Comparison of ENCODE assay signal across 1 cellular context in the genomic region with DNA sequence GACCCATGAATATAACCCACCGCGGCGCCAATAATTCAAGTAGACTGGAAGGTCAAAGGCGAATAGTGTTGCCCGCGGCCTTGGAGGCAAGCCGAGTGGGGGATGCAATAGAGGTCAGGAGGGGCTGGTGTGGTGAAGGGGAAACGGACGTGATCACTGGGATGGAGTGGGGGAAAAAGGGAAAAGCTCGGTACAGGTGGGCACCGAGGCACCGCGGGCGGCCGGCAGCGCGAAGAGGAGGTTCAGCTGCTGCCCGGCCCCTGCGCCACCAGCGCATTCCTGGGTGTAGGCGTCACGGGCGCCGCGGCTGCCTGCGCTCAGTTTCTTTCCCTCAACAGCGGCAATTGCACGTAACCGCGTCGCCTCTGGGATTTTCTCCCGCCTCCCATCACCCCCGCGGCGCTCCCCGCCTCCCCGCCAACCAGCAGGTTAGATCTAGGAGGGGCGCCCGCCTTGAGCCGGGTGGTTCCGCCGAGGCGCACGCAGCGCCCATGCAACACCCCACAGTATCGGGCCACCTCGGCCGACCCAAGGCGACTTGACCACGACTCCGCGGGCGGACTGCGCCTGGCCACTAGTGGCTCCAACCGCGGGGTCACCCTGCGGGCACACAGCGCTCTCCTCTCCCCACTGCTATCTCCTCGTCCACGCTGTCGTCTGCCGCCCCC.
TF ChIP-seq lines count a peak whose summit lies in the region.

No MANE protein-coding gene starts in this region.

TF ChIP-seq in SK-N-SH, 30 proteins besides CTCF, POLR2A, EP300 and RAD21 (continued from another document):
- TF ChIP-seq, protein P1, sequence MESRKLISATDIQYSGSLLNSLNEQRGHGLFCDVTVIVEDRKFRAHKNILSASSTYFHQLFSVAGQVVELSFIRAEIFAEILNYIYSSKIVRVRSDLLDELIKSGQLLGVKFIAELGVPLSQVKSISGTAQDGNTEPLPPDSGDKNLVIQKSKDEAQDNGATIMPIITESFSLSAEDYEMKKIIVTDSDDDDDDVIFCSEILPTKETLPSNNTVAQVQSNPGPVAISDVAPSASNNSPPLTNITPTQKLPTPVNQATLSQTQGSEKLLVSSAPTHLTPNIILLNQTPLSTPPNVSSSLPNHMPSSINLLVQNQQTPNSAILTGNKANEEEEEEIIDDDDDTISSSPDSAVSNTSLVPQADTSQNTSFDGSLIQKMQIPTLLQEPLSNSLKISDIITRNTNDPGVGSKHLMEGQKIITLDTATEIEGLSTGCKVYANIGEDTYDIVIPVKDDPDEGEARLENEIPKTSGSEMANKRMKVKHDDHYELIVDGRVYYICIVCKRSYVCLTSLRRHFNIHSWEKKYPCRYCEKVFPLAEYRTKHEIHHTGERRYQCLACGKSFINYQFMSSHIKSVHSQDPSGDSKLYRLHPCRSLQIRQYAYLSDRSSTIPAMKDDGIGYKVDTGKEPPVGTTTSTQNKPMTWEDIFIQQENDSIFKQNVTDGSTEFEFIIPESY (IDR thresholded peaks at IDR 0.05; ENCODE audit: borderline replicate concordance, low read depth): no peak; the same call in 1 of the 2 replicates
- TF ChIP-seq, protein P2, sequence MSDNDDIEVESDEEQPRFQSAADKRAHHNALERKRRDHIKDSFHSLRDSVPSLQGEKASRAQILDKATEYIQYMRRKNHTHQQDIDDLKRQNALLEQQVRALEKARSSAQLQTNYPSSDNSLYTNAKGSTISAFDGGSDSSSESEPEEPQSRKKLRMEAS (IDR thresholded peaks at IDR 0.05; ENCODE audit: low read depth): no peak; the same call in none of the 2 replicates
- TF ChIP-seq RCOR1 (IDR thresholded peaks at IDR 0.05; ENCODE audit: low read length): no peak
- no peak for TF ChIP-seq FOXJ3 (CRISPR knock-in tag; IDR thresholded peaks at IDR 0.05)
- TF ChIP-seq, protein P3, sequence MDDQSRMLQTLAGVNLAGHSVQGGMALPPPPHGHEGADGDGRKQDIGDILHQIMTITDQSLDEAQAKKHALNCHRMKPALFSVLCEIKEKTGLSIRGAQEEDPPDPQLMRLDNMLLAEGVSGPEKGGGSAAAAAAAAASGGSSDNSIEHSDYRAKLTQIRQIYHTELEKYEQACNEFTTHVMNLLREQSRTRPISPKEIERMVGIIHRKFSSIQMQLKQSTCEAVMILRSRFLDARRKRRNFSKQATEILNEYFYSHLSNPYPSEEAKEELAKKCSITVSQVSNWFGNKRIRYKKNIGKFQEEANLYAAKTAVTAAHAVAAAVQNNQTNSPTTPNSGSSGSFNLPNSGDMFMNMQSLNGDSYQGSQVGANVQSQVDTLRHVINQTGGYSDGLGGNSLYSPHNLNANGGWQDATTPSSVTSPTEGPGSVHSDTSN (IDR thresholded peaks at IDR 0.05): peak; percentile 30
- TF ChIP-seq GABPA (IDR thresholded peaks at IDR 0.05; ENCODE audit: low read depth): no peak
- no peak; the same call in 1 of the 2 replicates for TF ChIP-seq RXRA (IDR thresholded peaks at IDR 0.05; ENCODE audit: borderline replicate concordance, low read depth)
- peak; percentile 19 for TF ChIP-seq POLR2AphosphoS5 (IDR thresholded peaks at IDR 0.05; ENCODE audit: low read depth, low read length)
- TF ChIP-seq TEAD4 (IDR thresholded peaks at IDR 0.05; ENCODE audit: borderline replicate concordance, insufficient read depth): no peak
- no peak for TF ChIP-seq GATA2 (CRISPR knock-in tag; IDR thresholded peaks at IDR 0.05)
- peak; percentile 68 for TF ChIP-seq TAF1 (IDR thresholded peaks at IDR 0.05; ENCODE audit: borderline replicate concordance, low read depth, low read length)
- TF ChIP-seq NFIC (IDR thresholded peaks at IDR 0.05; ENCODE audit: borderline replicate concordance): 0 out of 2 replicates have a peak, but pooled peaks have one; percentile 2
- TF ChIP-seq YY1 (IDR thresholded peaks at IDR 0.05; ENCODE audit: low read depth): no peak
- no peak for TF ChIP-seq JUND (IDR thresholded peaks at IDR 0.05)
- TF ChIP-seq, protein P4, sequence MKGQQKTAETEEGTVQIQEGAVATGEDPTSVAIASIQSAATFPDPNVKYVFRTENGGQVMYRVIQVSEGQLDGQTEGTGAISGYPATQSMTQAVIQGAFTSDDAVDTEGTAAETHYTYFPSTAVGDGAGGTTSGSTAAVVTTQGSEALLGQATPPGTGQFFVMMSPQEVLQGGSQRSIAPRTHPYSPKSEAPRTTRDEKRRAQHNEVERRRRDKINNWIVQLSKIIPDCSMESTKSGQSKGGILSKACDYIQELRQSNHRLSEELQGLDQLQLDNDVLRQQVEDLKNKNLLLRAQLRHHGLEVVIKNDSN (IDR thresholded peaks at IDR 0.05; ENCODE audit: borderline replicate concordance, low read depth): no peak
- no peak for TF ChIP-seq FOXM1 (IDR thresholded peaks at IDR 0.05; ENCODE audit: low read depth)
- TF ChIP-seq, protein P5, sequence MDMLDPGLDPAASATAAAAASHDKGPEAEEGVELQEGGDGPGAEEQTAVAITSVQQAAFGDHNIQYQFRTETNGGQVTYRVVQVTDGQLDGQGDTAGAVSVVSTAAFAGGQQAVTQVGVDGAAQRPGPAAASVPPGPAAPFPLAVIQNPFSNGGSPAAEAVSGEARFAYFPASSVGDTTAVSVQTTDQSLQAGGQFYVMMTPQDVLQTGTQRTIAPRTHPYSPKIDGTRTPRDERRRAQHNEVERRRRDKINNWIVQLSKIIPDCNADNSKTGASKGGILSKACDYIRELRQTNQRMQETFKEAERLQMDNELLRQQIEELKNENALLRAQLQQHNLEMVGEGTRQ (IDR thresholded peaks at IDR 0.05; ENCODE audit: borderline replicate concordance, low read depth, low read length): no peak
- TF ChIP-seq, protein P6, sequence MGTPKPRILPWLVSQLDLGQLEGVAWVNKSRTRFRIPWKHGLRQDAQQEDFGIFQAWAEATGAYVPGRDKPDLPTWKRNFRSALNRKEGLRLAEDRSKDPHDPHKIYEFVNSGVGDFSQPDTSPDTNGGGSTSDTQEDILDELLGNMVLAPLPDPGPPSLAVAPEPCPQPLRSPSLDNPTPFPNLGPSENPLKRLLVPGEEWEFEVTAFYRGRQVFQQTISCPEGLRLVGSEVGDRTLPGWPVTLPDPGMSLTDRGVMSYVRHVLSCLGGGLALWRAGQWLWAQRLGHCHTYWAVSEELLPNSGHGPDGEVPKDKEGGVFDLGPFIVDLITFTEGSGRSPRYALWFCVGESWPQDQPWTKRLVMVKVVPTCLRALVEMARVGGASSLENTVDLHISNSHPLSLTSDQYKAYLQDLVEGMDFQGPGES (IDR thresholded peaks at IDR 0.05; ENCODE audit: low read depth, low read length): no peak
- TF ChIP-seq ELF1 (IDR thresholded peaks at IDR 0.05): no peak
- TF ChIP-seq EZH2phosphoT487 (IDR thresholded peaks at IDR 0.05; ENCODE audit: borderline replicate concordance, low read depth): no peak
- TF ChIP-seq SIN3A (IDR thresholded peaks at IDR 0.05; ENCODE audit: borderline replicate concordance, low read depth, low read length): peak; percentile 62; the same call in 1 of the 2 replicates
- no peak for TF ChIP-seq CHD2 (IDR thresholded peaks at IDR 0.05; ENCODE audit: low read length, partially characterized antibody)
- no peak for TF ChIP-seq MEF2A (IDR thresholded peaks at IDR 0.05; ENCODE audit: borderline replicate concordance, low read depth)
- peak; percentile 25; the same call in 1 of the 2 replicates for TF ChIP-seq MXI1 (IDR thresholded peaks at IDR 0.05; ENCODE audit: low read depth, low read length)
- TF ChIP-seq RFX5 (IDR thresholded peaks at IDR 0.05; ENCODE audit: low read length): no peak
- no peak for TF ChIP-seq SMC3 (IDR thresholded peaks at IDR 0.05; ENCODE audit: low read depth, low read length)
- TF ChIP-seq NRF1 (IDR thresholded peaks at IDR 0.05; ENCODE audit: low read depth, low read length): no peak
